19 cellular contexts compared by ENCODE assay signal in genomic region chr7:121204537-121204936, GRCh38.
DNase-seq lines count a peak whose midpoint lies in the region; ATAC-seq and TF ChIP-seq lines count a peak whose summit lies in the region.
"Had no signal": no experiment of that assay in that cellular context is flagged by ENCODE, and none has a peak within 500 bp of the region (broad histone marks: within the 10 kb centered on the region; RNA-seq: fewer than 3 reads in every experiment).

No MANE protein-coding gene starts in this region.

- ATAC-seq in SK-N-SH treated with all-trans-retinoic acid at 6 μM for 48 hours (peak; percentile 36; the same call in 1 of the 3 replicates), memory B cell (ENCODE audit: low read depth) (no peak), GM18505 (IDR thresholded peaks at IDR 0.05; ENCODE audit: unreplicated experiment) (no peak), GM21825 (IDR thresholded peaks at IDR 0.05; ENCODE audit: unreplicated experiment) (no peak)
- ATAC-seq: activated CD8-positive, alpha-beta memory T cell treated with anti-CD3 and anti-CD28 coated beads, Interleukin-2, amount 10 ng/mL, durations not matched to agents 7 days and 5 days; PC-3; T-cell had no signal

- peaks cover 13% of the 10 kb centered on the region for H3K36me3 Mint-ChIP-seq in memory B cell
- H3K36me3 Mint-ChIP-seq: activated CD8-positive, alpha-beta memory T cell treated with anti-CD3 and anti-CD28 coated beads, Interleukin-2, amount 10 ng/mL, durations not matched to agents 7 days and 5 days; CD8-positive, alpha-beta memory T cell; neural progenitor cell; T-cell had no signal

- no peaks in the 10 kb centered on the region for H3K27me3 ChIP-seq in MG63
- H3K27me3 ChIP-seq: neural progenitor cell had no signal

- no peak overlapping the region for H3K4me3 ChIP-seq in MG63
- H3K4me3 ChIP-seq: lung, neural progenitor cell, skin epidermis had no signal

- H3K36me3 ChIP-seq in MG63, result no peaks in the 10 kb centered on the region
- H3K36me3 ChIP-seq: neural progenitor cell had no signal

- DNase-seq in EH (ENCODE audit: low read depth), result peak; percentile 86
- DNase-seq in MG63, result peak; percentile 31
- no peak for DNase-seq in memory B cell (ENCODE audit: low spot score in 2 of 2)
- no peak for DNase-seq in glomerular visceral epithelial cell (ENCODE audit: extremely low spot score)
- DNase-seq in DMS 273 (lab: John Stamatoyannopoulos, UW; ENCODE audit: unreplicated experiment), result no peak
- DNase-seq: activated B cell treated with CpG ODN at 0.5 μM for 24 hours; activated CD8-positive, alpha-beta memory T cell treated with anti-CD3 and anti-CD28 coated beads, Interleukin-2, amount 10 ng/mL, durations not matched to agents 7 days and 5 days; activated naive CD4-positive, alpha-beta T cell treated with anti-CD3 and anti-CD28 coated beads, Interleukin-2, amount 50 U/mL, for 16 hours; CD8-positive, alpha-beta memory T cell; NCI-H446; PC-3; T-cell had no signal

- peak overlapping the region; percentile 73 for H3K27ac Mint-ChIP-seq in memory B cell
- H3K27ac Mint-ChIP-seq: activated CD8-positive, alpha-beta memory T cell treated with anti-CD3 and anti-CD28 coated beads, Interleukin-2, amount 10 ng/mL, durations not matched to agents 7 days and 5 days; CD8-positive, alpha-beta memory T cell; neural progenitor cell; T-cell had no signal

- peaks cover 5% of the 10 kb centered on the region for H3K9me3 Mint-ChIP-seq in memory B cell
- H3K9me3 Mint-ChIP-seq: activated B cell treated with CpG ODN at 0.5 μM for 24 hours; CD8-positive, alpha-beta memory T cell; central memory CD8-positive, alpha-beta T cell; neural progenitor cell; T-cell had no signal

- peaks cover 31% of the 10 kb centered on the region for H3K4me1 Mint-ChIP-seq in memory B cell
- H3K4me1 Mint-ChIP-seq: activated CD8-positive, alpha-beta memory T cell treated with anti-CD3 and anti-CD28 coated beads, Interleukin-2, amount 10 ng/mL, durations not matched to agents 7 days and 5 days; CD8-positive, alpha-beta memory T cell; central memory CD8-positive, alpha-beta T cell; neural progenitor cell had no signal

- no peaks in the 10 kb centered on the region for H3K9me3 ChIP-seq in MG63

- H3K27me3 Mint-ChIP-seq in memory B cell, result no peaks in the 10 kb centered on the region
- H3K27me3 Mint-ChIP-seq: activated B cell treated with CpG ODN at 0.5 μM for 24 hours; central memory CD8-positive, alpha-beta T cell had no signal

- TF ChIP-seq POLR2A in GM18505 (IDR thresholded peaks at IDR 0.05; ENCODE audit: borderline replicate concordance, extremely low read depth, insufficient read depth, insufficient read length), result no peak

- H3K4me3 Mint-ChIP-seq in memory B cell, result no peak overlapping the region
- H3K4me3 Mint-ChIP-seq: activated B cell treated with CpG ODN at 0.5 μM for 24 hours; activated CD8-positive, alpha-beta memory T cell treated with anti-CD3 and anti-CD28 coated beads, Interleukin-2, amount 10 ng/mL, durations not matched to agents 7 days and 5 days; CD8-positive, alpha-beta memory T cell; central memory CD8-positive, alpha-beta T cell; neural progenitor cell; T-cell had no signal

TF ChIP-seq in SK-N-SH treated with all-trans-retinoic acid at 6 μM for 48 hours, 23 proteins besides CTCF, POLR2A, EP300 and RAD21:
- TF ChIP-seq ZNF8 (CRISPR knock-in tag; IDR thresholded peaks at IDR 0.05) (no peak), PATZ1 (CRISPR knock-in tag; IDR thresholded peaks at IDR 0.05; ENCODE audit: borderline replicate concordance) (no peak), TCF4 (CRISPR knock-in tag; IDR thresholded peaks at IDR 0.05; ENCODE audit: borderline replicate concordance) (no peak), SNAI2 (CRISPR knock-in tag; IDR thresholded peaks at IDR 0.05) (no peak), ZFP3 (CRISPR knock-in tag; IDR thresholded peaks at IDR 0.05) (no peak), PPARA (CRISPR knock-in tag; IDR thresholded peaks at IDR 0.05; ENCODE audit: borderline replicate concordance) (0 out of 2 replicates have a peak, but pooled peaks have one; percentile 23), ISL1 (CRISPR knock-in tag; IDR thresholded peaks at IDR 0.05) (no peak), OSR1 (CRISPR knock-in tag; IDR thresholded peaks at IDR 0.05) (no peak), ZFP30 (CRISPR knock-in tag; IDR thresholded peaks at IDR 0.05) (no peak), GLIS3 (CRISPR knock-in tag; IDR thresholded peaks at IDR 0.05) (no peak), ZC3H10 (CRISPR knock-in tag; IDR thresholded peaks at IDR 0.05) (no peak), ZNF70 (CRISPR knock-in tag; IDR thresholded peaks at IDR 0.05) (no peak), TSHZ2 (CRISPR knock-in tag; IDR thresholded peaks at IDR 0.05) (0 out of 2 replicates have a peak, but pooled peaks have one; percentile 29)
TF ChIP-seq in SK-N-SH treated with all-trans-retinoic acid at 6 μM for 48 hours: peak in this region for 2.

Comparison
In these comparisons a context has a peak if more than half of its experiments do, and no peak if none do; other contexts are left out.
1. DNase-seq: peak in EH (single experiment) and MG63 (single experiment); none in memory B cell (0 of 2), glomerular visceral epithelial cell (single experiment) and DMS 273 (single experiment).